ENCODE assay signal across 1 cellular context in genomic region chr19:45346449-45346848, GRCh38.
TF ChIP-seq lines count a peak whose summit lies in the region.

No MANE protein-coding gene starts in this region.

TF ChIP-seq in HepG2, 621 proteins besides CTCF, POLR2A, EP300 and RAD21 (continued from another document):
- TF ChIP-seq, protein P1, sequence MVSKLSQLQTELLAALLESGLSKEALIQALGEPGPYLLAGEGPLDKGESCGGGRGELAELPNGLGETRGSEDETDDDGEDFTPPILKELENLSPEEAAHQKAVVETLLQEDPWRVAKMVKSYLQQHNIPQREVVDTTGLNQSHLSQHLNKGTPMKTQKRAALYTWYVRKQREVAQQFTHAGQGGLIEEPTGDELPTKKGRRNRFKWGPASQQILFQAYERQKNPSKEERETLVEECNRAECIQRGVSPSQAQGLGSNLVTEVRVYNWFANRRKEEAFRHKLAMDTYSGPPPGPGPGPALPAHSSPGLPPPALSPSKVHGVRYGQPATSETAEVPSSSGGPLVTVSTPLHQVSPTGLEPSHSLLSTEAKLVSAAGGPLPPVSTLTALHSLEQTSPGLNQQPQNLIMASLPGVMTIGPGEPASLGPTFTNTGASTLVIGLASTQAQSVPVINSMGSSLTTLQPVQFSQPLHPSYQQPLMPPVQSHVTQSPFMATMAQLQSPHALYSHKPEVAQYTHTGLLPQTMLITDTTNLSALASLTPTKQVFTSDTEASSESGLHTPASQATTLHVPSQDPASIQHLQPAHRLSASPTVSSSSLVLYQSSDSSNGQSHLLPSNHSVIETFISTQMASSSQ (IDR thresholded peaks at IDR 0.05; ENCODE audit: low read depth) = no peak
- TF ChIP-seq, protein P1 (CRISPR knock-in tag; IDR thresholded peaks at IDR 0.05; ENCODE audit: borderline replicate concordance) = no peak
- TF ChIP-seq SP5 (CRISPR knock-in tag; IDR thresholded peaks at IDR 0.05; ENCODE audit: borderline replicate concordance, low read depth) (no peak), GTF3A (CRISPR knock-in tag; conservative IDR thresholded peaks at IDR 0.05) (no peak), BCL6 (CRISPR knock-in tag; IDR thresholded peaks at IDR 0.05) (no peak), ZSCAN29 (CRISPR knock-in tag; conservative IDR thresholded peaks at IDR 0.05) (no peak), POGZ (CRISPR knock-in tag; IDR thresholded peaks at IDR 0.05) (no peak), KLF12 (CRISPR knock-in tag; IDR thresholded peaks at IDR 0.05; ENCODE audit: borderline replicate concordance) (no peak), HNRNPK (IDR thresholded peaks at IDR 0.05; ENCODE audit: low read depth, low read length, poor library complexity, severe bottlenecking) (peak; percentile 41), WIZ (CRISPR knock-in tag; IDR thresholded peaks at IDR 0.05) (no peak), IKZF4 (CRISPR knock-in tag; IDR thresholded peaks at IDR 0.05; ENCODE audit: borderline replicate concordance, low read depth, not compliant biosample characterization) (no peak), KDM2A (CRISPR knock-in tag; IDR thresholded peaks at IDR 0.05; ENCODE audit: borderline replicate concordance, low read depth) (peak; percentile 76; the same call in 1 of the 2 replicates), ZNF20 (CRISPR knock-in tag; IDR thresholded peaks at IDR 0.05) (no peak), NR1H2 (CRISPR knock-in tag; IDR thresholded peaks at IDR 0.05; ENCODE audit: borderline replicate concordance, low read depth) (no peak), RARG (CRISPR knock-in tag; IDR thresholded peaks at IDR 0.05; ENCODE audit: low read depth) (no peak), SNRNP70 (IDR thresholded peaks at IDR 0.05; ENCODE audit: low read depth, low read length) (no peak), AGO1 (IDR thresholded peaks at IDR 0.05; ENCODE audit: low read depth, low read length, poor library complexity, severe bottlenecking) (peak; percentile 58), HNRNPLL (IDR thresholded peaks at IDR 0.05; ENCODE audit: low read depth, low read length, poor library complexity, severe bottlenecking) (peak; percentile 46), NR2F1 (CRISPR knock-in tag; IDR thresholded peaks at IDR 0.05) (no peak), ZNF678 (CRISPR knock-in tag; IDR thresholded peaks at IDR 0.05) (no peak), RXRA (CRISPR knock-in tag; IDR thresholded peaks at IDR 0.05) (0 out of 2 replicates have a peak, but pooled peaks have one; percentile 21), BATF2 (CRISPR knock-in tag; IDR thresholded peaks at IDR 0.05) (no peak), TBX3 (IDR thresholded peaks at IDR 0.05; ENCODE audit: borderline replicate concordance) (no peak), ZSCAN25 (CRISPR knock-in tag; IDR thresholded peaks at IDR 0.05) (no peak), ZNF761 (CRISPR knock-in tag; conservative IDR thresholded peaks at IDR 0.05) (no peak), KDM3A (CRISPR knock-in tag; IDR thresholded peaks at IDR 0.05; ENCODE audit: low read depth) (no peak), STAG1 (CRISPR knock-in tag; IDR thresholded peaks at IDR 0.05) (peak; percentile 50), SALL2 (CRISPR knock-in tag; IDR thresholded peaks at IDR 0.05) (no peak), TCF7 (IDR thresholded peaks at IDR 0.05; ENCODE audit: low read depth) (no peak), TRIM22 (IDR thresholded peaks at IDR 0.05) (no peak), ZNF281 (CRISPR knock-in tag; IDR thresholded peaks at IDR 0.05; ENCODE audit: borderline replicate concordance) (no peak), STAT6 (CRISPR knock-in tag; IDR thresholded peaks at IDR 0.05; ENCODE audit: borderline replicate concordance) (no peak), MAFG (CRISPR knock-in tag; IDR thresholded peaks at IDR 0.05) (no peak), XRCC5 (optimal IDR thresholded peaks at IDR 0.05; ENCODE audit: low read length) (peak; percentile 28), ETV5 (CRISPR knock-in tag; IDR thresholded peaks at IDR 0.05; ENCODE audit: borderline replicate concordance) (0 out of 2 replicates have a peak, but pooled peaks have one; percentile 16), ZMAT3 (CRISPR knock-in tag; conservative IDR thresholded peaks at IDR 0.05) (no peak), CREB1 (IDR thresholded peaks at IDR 0.05) (no peak), CREB1 (CRISPR knock-in tag; IDR thresholded peaks at IDR 0.05) (no peak), ZZZ3 (CRISPR knock-in tag; IDR thresholded peaks at IDR 0.05; ENCODE audit: borderline replicate concordance) (no peak)
- TF ChIP-seq, protein P2, sequence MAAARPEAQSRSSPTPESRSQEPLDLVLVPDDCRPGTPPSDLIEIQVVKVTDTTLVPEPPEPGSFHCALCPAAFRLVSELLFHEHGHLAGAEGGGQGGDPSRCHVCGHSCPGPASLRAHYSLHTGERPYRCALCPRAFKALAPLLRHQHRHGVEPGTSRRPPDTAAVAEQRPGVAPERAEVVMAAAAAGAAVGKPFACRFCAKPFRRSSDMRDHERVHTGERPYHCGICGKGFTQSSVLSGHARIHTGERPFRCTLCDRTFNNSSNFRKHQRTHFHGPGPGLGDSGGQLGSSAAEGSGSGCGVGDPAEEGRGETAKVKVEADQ (CRISPR knock-in tag; IDR thresholded peaks at IDR 0.05; ENCODE audit: borderline replicate concordance) = no peak
- TF ChIP-seq, protein P3, sequence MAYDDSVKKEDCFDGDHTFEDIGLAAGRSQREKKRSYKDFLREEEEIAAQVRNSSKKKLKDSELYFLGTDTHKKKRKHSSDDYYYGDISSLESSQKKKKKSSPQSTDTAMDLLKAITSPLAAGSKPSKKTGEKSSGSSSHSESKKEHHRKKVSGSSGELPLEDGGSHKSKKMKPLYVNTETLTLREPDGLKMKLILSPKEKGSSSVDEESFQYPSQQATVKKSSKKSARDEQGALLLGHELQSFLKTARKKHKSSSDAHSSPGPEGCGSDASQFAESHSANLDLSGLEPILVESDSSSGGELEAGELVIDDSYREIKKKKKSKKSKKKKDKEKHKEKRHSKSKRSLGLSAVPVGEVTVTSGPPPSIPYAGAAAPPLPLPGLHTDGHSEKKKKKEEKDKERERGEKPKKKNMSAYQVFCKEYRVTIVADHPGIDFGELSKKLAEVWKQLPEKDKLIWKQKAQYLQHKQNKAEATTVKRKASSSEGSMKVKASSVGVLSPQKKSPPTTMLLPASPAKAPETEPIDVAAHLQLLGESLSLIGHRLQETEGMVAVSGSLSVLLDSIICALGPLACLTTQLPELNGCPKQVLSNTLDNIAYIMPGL (CRISPR knock-in tag; IDR thresholded peaks at IDR 0.05; ENCODE audit: borderline replicate concordance in 1 of 2, low read depth in 1 of 2) = peak; percentile 26 to 28; a peak in 2 of 4 replicates
- TF ChIP-seq, protein P4, sequence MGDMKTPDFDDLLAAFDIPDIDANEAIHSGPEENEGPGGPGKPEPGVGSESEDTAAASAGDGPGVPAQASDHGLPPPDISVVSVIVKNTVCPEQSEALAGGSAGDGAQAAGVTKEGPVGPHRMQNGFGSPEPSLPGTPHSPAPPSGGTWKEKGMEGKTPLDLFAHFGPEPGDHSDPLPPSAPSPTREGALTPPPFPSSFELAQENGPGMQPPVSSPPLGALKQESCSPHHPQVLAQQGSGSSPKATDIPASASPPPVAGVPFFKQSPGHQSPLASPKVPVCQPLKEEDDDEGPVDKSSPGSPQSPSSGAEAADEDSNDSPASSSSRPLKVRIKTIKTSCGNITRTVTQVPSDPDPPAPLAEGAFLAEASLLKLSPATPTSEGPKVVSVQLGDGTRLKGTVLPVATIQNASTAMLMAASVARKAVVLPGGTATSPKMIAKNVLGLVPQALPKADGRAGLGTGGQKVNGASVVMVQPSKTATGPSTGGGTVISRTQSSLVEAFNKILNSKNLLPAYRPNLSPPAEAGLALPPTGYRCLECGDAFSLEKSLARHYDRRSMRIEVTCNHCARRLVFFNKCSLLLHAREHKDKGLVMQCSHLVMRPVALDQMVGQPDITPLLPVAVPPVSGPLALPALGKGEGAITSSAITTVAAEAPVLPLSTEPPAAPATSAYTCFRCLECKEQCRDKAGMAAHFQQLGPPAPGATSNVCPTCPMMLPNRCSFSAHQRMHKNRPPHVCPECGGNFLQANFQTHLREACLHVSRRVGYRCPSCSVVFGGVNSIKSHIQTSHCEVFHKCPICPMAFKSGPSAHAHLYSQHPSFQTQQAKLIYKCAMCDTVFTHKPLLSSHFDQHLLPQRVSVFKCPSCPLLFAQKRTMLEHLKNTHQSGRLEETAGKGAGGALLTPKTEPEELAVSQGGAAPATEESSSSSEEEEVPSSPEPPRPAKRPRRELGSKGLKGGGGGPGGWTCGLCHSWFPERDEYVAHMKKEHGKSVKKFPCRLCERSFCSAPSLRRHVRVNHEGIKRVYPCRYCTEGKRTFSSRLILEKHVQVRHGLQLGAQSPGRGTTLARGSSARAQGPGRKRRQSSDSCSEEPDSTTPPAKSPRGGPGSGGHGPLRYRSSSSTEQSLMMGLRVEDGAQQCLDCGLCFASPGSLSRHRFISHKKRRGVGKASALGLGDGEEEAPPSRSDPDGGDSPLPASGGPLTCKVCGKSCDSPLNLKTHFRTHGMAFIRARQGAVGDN (CRISPR knock-in tag; IDR thresholded peaks at IDR 0.05) = peak; percentile 59
